1 cellular context compared by ENCODE assay signal in the genomic region with DNA sequence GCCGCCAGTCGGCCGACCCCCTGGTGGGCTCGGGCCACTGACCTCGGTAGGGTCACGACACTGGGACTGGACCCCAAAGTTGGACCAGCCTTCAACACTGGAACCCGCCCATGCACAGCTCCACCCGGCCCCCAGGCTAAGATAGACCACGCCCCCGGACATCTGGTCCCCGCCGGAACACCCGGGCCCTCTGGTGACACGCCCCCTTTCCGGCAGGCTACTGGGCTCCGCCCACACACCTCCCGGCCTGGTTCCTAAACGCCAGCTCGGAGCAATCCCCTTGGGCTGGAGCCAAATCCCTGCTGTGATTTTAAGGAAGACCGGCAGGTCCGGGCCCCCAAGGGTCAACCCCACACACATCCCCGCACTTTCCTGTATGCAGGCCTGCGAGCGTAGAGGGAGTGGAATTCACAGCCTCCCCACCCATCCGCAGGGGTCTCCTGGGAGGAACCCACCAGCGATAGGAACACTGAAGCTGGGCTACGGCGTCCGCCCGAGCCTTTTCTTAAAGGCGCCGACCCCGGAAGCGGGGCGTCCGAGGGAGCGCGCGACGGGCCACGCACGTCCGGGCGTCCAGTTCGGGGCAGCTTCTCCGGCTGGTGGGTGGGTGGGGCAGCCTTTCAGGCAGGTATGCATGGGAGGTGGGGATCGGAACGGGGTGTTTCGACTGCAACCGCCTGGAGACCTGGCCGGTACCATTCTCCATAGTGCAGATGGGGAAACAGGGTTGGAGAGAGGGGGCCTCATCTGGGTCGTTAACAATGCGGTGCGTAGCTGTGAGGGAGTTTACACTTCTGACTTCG.
A peak's percentile ranks its signal among the peaks of the same experiment; 100 is the strongest.
TF ChIP-seq lines count a peak whose summit lies in the region.

A gene with protein sequence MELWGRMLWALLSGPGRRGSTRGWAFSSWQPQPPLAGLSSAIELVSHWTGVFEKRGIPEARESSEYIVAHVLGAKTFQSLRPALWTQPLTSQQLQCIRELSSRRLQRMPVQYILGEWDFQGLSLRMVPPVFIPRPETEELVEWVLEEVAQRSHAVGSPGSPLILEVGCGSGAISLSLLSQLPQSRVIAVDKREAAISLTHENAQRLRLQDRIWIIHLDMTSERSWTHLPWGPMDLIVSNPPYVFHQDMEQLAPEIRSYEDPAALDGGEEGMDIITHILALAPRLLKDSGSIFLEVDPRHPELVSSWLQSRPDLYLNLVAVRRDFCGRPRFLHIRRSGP (plus strand): TSS at position 576 of the 803 bp plus-strand sequence. CDS start 1,583 bp downstream, outside the sequence.

TF ChIP-seq in K562, 482 proteins besides CTCF, POLR2A, EP300 and RAD21 (continued from another document and continues in another):
- TF ChIP-seq, protein P1, sequence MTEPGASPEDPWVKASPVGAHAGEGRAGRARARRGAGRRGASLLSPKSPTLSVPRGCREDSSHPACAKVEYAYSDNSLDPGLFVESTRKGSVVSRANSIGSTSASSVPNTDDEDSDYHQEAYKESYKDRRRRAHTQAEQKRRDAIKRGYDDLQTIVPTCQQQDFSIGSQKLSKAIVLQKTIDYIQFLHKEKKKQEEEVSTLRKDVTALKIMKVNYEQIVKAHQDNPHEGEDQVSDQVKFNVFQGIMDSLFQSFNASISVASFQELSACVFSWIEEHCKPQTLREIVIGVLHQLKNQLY (CRISPR knock-in tag; conservative IDR thresholded peaks at IDR 0.05) = no peak
- TF ChIP-seq HMGN3 (IDR thresholded peaks at IDR 0.05; ENCODE audit: borderline replicate concordance, extremely low read depth, insufficient read length, low read depth, low read length) = no peak
- TF ChIP-seq, protein P2, sequence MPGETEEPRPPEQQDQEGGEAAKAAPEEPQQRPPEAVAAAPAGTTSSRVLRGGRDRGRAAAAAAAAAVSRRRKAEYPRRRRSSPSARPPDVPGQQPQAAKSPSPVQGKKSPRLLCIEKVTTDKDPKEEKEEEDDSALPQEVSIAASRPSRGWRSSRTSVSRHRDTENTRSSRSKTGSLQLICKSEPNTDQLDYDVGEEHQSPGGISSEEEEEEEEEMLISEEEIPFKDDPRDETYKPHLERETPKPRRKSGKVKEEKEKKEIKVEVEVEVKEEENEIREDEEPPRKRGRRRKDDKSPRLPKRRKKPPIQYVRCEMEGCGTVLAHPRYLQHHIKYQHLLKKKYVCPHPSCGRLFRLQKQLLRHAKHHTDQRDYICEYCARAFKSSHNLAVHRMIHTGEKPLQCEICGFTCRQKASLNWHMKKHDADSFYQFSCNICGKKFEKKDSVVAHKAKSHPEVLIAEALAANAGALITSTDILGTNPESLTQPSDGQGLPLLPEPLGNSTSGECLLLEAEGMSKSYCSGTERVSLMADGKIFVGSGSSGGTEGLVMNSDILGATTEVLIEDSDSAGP (CRISPR knock-in tag; IDR thresholded peaks at IDR 0.05) = peak; percentile 85
- no peak for TF ChIP-seq POLR3G (IDR thresholded peaks at IDR 0.05; ENCODE audit: extremely low read depth, insufficient read length, insufficient replicate concordance)
- TF ChIP-seq HDAC2 (IDR thresholded peaks at IDR 0.05) = peak; percentile 86
- TF ChIP-seq, protein P3, sequence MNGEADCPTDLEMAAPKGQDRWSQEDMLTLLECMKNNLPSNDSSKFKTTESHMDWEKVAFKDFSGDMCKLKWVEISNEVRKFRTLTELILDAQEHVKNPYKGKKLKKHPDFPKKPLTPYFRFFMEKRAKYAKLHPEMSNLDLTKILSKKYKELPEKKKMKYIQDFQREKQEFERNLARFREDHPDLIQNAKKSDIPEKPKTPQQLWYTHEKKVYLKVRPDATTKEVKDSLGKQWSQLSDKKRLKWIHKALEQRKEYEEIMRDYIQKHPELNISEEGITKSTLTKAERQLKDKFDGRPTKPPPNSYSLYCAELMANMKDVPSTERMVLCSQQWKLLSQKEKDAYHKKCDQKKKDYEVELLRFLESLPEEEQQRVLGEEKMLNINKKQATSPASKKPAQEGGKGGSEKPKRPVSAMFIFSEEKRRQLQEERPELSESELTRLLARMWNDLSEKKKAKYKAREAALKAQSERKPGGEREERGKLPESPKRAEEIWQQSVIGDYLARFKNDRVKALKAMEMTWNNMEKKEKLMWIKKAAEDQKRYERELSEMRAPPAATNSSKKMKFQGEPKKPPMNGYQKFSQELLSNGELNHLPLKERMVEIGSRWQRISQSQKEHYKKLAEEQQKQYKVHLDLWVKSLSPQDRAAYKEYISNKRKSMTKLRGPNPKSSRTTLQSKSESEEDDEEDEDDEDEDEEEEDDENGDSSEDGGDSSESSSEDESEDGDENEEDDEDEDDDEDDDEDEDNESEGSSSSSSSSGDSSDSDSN (IDR thresholded peaks at IDR 0.05; ENCODE audit: borderline replicate concordance in 1 of 2, low read depth in 2 of 2, low read length in 2 of 2) = peak in 1 of 2 experiments; percentile 54; a peak in 1 of 4 replicates
- TF ChIP-seq SUPT5H (IDR thresholded peaks at IDR 0.05) = peak; percentile 47; the same call in 1 of the 2 replicates
- TF ChIP-seq KDM1A (IDR thresholded peaks at IDR 0.05) = peak; percentile 82 to 83
- TF ChIP-seq, protein P4, sequence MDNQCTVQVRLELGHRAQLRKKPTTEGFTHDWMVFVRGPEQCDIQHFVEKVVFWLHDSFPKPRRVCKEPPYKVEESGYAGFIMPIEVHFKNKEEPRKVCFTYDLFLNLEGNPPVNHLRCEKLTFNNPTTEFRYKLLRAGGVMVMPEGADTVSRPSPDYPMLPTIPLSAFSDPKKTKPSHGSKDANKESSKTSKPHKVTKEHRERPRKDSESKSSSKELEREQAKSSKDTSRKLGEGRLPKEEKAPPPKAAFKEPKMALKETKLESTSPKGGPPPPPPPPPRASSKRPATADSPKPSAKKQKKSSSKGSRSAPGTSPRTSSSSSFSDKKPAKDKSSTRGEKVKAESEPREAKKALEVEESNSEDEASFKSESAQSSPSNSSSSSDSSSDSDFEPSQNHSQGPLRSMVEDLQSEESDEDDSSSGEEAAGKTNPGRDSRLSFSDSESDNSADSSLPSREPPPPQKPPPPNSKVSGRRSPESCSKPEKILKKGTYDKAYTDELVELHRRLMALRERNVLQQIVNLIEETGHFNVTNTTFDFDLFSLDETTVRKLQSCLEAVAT (IDR thresholded peaks at IDR 0.05) = no peak
- TF ChIP-seq RNF2 (IDR thresholded peaks at IDR 0.05) = peak; percentile 53; the same call in 1 of the 2 replicates
- peak in 1 of 3 experiments; percentile 9 for TF ChIP-seq YY1 (IDR thresholded peaks at IDR 0.05; ENCODE audit: borderline replicate concordance in 1 of 3, control insufficient read depth in 1 of 3, extremely low read depth in 1 of 3, insufficient read depth in 3 of 3, insufficient read length in 1 of 3, insufficient replicate concordance in 2 of 3, low read depth in 1 of 3, low read length in 2 of 3)
- peak; percentile 59; the same call in 1 of the 2 replicates for TF ChIP-seq FOXM1 (IDR thresholded peaks at IDR 0.05; ENCODE audit: low read depth)
- no peak for TF ChIP-seq FOXM1 (CRISPR knock-in tag; IDR thresholded peaks at IDR 0.05; ENCODE audit: low read depth)
- TF ChIP-seq ESRRA (IDR thresholded peaks at IDR 0.05; ENCODE audit: borderline replicate concordance, low read depth) = peak; percentile 58
- TF ChIP-seq GTF2F1 (IDR thresholded peaks at IDR 0.05; ENCODE audit: low read depth, low read length) = no peak
- no peak for TF ChIP-seq TBL1XR1 (IDR thresholded peaks at IDR 0.05; ENCODE audit: low read length in 2 of 2)
- TF ChIP-seq, protein P5, sequence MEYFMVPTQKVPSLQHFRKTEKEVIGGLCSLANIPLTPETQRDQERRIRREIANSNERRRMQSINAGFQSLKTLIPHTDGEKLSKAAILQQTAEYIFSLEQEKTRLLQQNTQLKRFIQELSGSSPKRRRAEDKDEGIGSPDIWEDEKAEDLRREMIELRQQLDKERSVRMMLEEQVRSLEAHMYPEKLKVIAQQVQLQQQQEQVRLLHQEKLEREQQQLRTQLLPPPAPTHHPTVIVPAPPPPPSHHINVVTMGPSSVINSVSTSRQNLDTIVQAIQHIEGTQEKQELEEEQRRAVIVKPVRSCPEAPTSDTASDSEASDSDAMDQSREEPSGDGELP (CRISPR knock-in tag; IDR thresholded peaks at IDR 0.05; ENCODE audit: borderline replicate concordance) = peak; percentile 84
- peak; percentile 70 for TF ChIP-seq NEUROD1 (IDR thresholded peaks at IDR 0.05; ENCODE audit: borderline replicate concordance, low read depth, low read length, partially characterized antibody)
- TF ChIP-seq, protein P6, sequence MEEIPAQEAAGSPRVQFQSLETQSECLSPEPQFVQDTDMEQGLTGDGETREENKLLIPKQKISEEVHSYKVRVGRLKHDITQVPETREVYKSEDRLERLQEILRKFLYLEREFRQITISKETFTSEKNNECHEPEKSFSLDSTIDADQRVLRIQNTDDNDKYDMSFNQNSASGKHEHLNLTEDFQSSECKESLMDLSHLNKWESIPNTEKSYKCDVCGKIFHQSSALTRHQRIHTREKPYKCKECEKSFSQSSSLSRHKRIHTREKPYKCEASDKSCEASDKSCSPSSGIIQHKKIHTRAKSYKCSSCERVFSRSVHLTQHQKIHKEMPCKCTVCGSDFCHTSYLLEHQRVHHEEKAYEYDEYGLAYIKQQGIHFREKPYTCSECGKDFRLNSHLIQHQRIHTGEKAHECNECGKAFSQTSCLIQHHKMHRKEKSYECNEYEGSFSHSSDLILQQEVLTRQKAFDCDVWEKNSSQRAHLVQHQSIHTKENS (CRISPR knock-in tag; IDR thresholded peaks at IDR 0.05) = no peak
- TF ChIP-seq, protein P7, sequence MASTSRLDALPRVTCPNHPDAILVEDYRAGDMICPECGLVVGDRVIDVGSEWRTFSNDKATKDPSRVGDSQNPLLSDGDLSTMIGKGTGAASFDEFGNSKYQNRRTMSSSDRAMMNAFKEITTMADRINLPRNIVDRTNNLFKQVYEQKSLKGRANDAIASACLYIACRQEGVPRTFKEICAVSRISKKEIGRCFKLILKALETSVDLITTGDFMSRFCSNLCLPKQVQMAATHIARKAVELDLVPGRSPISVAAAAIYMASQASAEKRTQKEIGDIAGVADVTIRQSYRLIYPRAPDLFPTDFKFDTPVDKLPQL (IDR thresholded peaks at IDR 0.05; ENCODE audit: extremely low read depth, insufficient read length) = no peak
- TF ChIP-seq, protein P8, sequence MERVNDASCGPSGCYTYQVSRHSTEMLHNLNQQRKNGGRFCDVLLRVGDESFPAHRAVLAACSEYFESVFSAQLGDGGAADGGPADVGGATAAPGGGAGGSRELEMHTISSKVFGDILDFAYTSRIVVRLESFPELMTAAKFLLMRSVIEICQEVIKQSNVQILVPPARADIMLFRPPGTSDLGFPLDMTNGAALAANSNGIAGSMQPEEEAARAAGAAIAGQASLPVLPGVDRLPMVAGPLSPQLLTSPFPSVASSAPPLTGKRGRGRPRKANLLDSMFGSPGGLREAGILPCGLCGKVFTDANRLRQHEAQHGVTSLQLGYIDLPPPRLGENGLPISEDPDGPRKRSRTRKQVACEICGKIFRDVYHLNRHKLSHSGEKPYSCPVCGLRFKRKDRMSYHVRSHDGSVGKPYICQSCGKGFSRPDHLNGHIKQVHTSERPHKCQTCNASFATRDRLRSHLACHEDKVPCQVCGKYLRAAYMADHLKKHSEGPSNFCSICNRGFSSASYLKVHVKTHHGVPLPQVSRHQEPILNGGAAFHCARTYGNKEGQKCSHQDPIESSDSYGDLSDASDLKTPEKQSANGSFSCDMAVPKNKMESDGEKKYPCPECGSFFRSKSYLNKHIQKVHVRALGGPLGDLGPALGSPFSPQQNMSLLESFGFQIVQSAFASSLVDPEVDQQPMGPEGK (CRISPR knock-in tag; IDR thresholded peaks at IDR 0.05; ENCODE audit: borderline replicate concordance) = no peak
- TF ChIP-seq, protein P9, sequence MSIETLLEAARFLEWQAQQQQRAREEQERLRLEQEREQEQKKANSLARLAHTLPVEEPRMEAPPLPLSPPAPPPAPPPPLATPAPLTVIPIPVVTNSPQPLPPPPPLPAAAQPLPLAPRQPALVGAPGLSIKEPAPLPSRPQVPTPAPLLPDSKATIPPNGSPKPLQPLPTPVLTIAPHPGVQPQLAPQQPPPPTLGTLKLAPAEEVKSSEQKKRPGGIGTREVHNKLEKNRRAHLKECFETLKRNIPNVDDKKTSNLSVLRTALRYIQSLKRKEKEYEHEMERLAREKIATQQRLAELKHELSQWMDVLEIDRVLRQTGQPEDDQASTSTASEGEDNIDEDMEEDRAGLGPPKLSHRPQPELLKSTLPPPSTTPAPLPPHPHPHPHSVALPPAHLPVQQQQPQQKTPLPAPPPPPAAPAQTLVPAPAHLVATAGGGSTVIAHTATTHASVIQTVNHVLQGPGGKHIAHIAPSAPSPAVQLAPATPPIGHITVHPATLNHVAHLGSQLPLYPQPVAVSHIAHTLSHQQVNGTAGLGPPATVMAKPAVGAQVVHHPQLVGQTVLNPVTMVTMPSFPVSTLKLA (conservative IDR thresholded peaks at IDR 0.05) = peak; percentile 80 to 90
- TF ChIP-seq SIN3A (IDR thresholded peaks at IDR 0.05; ENCODE audit: borderline replicate concordance in 2 of 2, control insufficient read depth in 1 of 2, low read depth in 2 of 2, low read length in 2 of 2) = peak; percentile 64 to 93; a peak in 3 of 4 replicates
- peak; percentile 68 for TF ChIP-seq NR2C2 (CRISPR knock-in tag; IDR thresholded peaks at IDR 0.05)
- TF ChIP-seq NR2C2 (tag; IDR thresholded peaks at IDR 0.05) = peak; percentile 96
- TF ChIP-seq HNRNPLL (IDR thresholded peaks at IDR 0.05; ENCODE audit: low read depth, low read length, poor library complexity, severe bottlenecking) = peak; percentile 18
- TF ChIP-seq SIX5 (IDR thresholded peaks at IDR 0.05; ENCODE audit: borderline replicate concordance in 1 of 2, insufficient read depth in 1 of 2, low read depth in 1 of 2, low read length in 2 of 2) = peak in 1 of 2 experiments; percentile 54; a peak in 2 of 4 replicates
- TF ChIP-seq ARID2 (IDR thresholded peaks at IDR 0.05) = no peak
- TF ChIP-seq ZKSCAN1 (IDR thresholded peaks at IDR 0.05; ENCODE audit: low read depth, low read length) = 0 out of 2 replicates have a peak, but pooled peaks have one; percentile 14
- TF ChIP-seq NCOA6 (IDR thresholded peaks at IDR 0.05) = peak; percentile 39; the same call in 1 of the 2 replicates
- peak; percentile 68; the same call in 1 of the 2 replicates for TF ChIP-seq PHF8 (IDR thresholded peaks at IDR 0.05; ENCODE audit: borderline replicate concordance, low read length)
- TF ChIP-seq, protein P10, sequence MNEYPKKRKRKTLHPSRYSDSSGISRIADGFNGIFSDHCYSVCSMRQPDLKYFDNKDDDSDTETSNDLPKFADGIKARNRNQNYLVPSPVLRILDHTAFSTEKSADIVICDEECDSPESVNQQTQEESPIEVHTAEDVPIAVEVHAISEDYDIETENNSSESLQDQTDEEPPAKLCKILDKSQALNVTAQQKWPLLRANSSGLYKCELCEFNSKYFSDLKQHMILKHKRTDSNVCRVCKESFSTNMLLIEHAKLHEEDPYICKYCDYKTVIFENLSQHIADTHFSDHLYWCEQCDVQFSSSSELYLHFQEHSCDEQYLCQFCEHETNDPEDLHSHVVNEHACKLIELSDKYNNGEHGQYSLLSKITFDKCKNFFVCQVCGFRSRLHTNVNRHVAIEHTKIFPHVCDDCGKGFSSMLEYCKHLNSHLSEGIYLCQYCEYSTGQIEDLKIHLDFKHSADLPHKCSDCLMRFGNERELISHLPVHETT (CRISPR knock-in tag; conservative IDR thresholded peaks at IDR 0.05 in 1 of 2, IDR thresholded peaks at IDR 0.05 in 1 of 2) = peak in 1 of 2 experiments; percentile 90; a peak in 2 of 4 replicates
- no peak for TF ChIP-seq TGIF2 (CRISPR knock-in tag; IDR thresholded peaks at IDR 0.05)
- peak; percentile 83 for TF ChIP-seq CXXC5 (CRISPR knock-in tag; IDR thresholded peaks at IDR 0.05)
- TF ChIP-seq PHF21A (IDR thresholded peaks at IDR 0.05; ENCODE audit: borderline replicate concordance, low read depth) = peak; percentile 72; the same call in 1 of the 2 replicates
- 0 out of 2 replicates have a peak, but pooled peaks have one; percentile 38 for TF ChIP-seq TRIM28 (IDR thresholded peaks at IDR 0.05)
- TF ChIP-seq POLR3A (IDR thresholded peaks at IDR 0.05; ENCODE audit: borderline replicate concordance, extremely low read depth, insufficient read depth, insufficient read length) = no peak
